In genomic region chr5:141878771-141879759, GRCh38 we compare ENCODE assay signal across 8 cellular contexts. TPM values are rescaled to one million over a fixed set of nuclear protein-coding genes. Genes with fewer than 3 reads are reported as not detected.
DNase-seq lines count a peak whose midpoint lies in the region; ATAC-seq and TF ChIP-seq lines count a peak whose summit lies in the region.

No MANE protein-coding gene starts in this region.

- H3K36me3 ChIP-seq in SK-N-SH (replicated peaks in 1 of 2; ENCODE audit: control insufficient read depth in 1 of 2, insufficient read depth in 2 of 2, low read length in 1 of 2): no peaks in the 10 kb centered on the region

- no peak for TF ChIP-seq EP300 in SK-N-SH (IDR thresholded peaks at IDR 0.05; ENCODE audit: borderline replicate concordance in 1 of 2, low read depth in 1 of 2, low read length in 1 of 2)

- H3K9ac ChIP-seq in SK-N-SH: no peak overlapping the region

- CTCF ChIA-PET in SK-N-SH (lab: Yijun Ruan, JAX): interaction anchor here (0.6 to 10.4 kb wide), 78 partner anchors 10 to 236 kb away, joined by 3 to 451 read pairs (median 6); partner anchors contain the start of genes GNPDA1, PCDH12 and RNF14

- peaks cover 0 to 14% of the 10 kb centered on the region in 2 donors for H3K36me3 Mint-ChIP-seq in activated naive CD4-positive, alpha-beta T cell treated with anti-CD3 and anti-CD28 coated beads, Interleukin-2, amount 50 U/mL, for 72 hours
- no peaks in the 10 kb centered on the region for H3K36me3 Mint-ChIP-seq in glutamatergic neuron (ENCODE audit: unreplicated experiment)

- peak; percentile 95 for TF ChIP-seq RAD21 in SK-N-SH (IDR thresholded peaks at IDR 0.05; ENCODE audit: low read length)

- POLR2A ChIA-PET in SK-N-SH (lab: Yijun Ruan, JAX): interaction anchor here (0.6 to 2.8 kb wide), 11 partner anchors 29 to 196 kb away, joined by 3 to 13 read pairs (median 3); no protein-coding TSS in a partner anchor

- H4K20me1 ChIP-seq in SK-N-SH (ENCODE audit: insufficient read depth): no peaks in the 10 kb centered on the region

- no peak overlapping the region; the same call in 1 of the 2 replicates for H2AFZ ChIP-seq in SK-N-SH (ENCODE audit: low read depth)

- DNase-seq in GM03348 (ENCODE audit: low spot score) (peak; percentile 89), HFF-Myc (ENCODE audit: extremely low read depth, low read depth) (peak; percentile 77), MV-4-11 (lab: John Stamatoyannopoulos, UW) (peak; percentile 88), SK-N-SH (peak; percentile 74), glutamatergic neuron (peak; percentile 84), omental fat pad (ENCODE audit: low spot score) (peak; percentile 91)
- DNase-seq in activated naive CD4-positive, alpha-beta T cell treated with anti-CD3 and anti-CD28 coated beads, Interleukin-2, amount 50 U/mL, for 72 hours (ENCODE audit: low spot score in 2 of 2): peak; percentile 84 to 90

- peak overlapping the region; percentile 86 for H3K4me3 Mint-ChIP-seq in glutamatergic neuron (ENCODE audit: unreplicated experiment)

- H3K79me2 ChIP-seq in SK-N-SH (ENCODE audit: insufficient read depth): no peaks in the 10 kb centered on the region

- peak; percentile 88 to 94 for ATAC-seq in activated naive CD4-positive, alpha-beta T cell treated with anti-CD3 and anti-CD28 coated beads, Interleukin-2, amount 50 U/mL, for 72 hours
- ATAC-seq in omental fat pad (ENCODE audit: low FRiP score): peak; percentile 83

- H3K27me3 ChIP-seq in SK-N-SH (ENCODE audit: insufficient read depth): peaks cover 80% of the 10 kb centered on the region

- WGBS in SK-N-SH (ENCODE audit: low lambda C conversion rate): under 1% methylated on average over 28 of the region's 41 CpGs

- H3K9me3 Mint-ChIP-seq in activated naive CD4-positive, alpha-beta T cell treated with anti-CD3 and anti-CD28 coated beads, Interleukin-2, amount 50 U/mL, for 72 hours: no peaks in the 10 kb centered on the region
- H3K9me3 Mint-ChIP-seq in glutamatergic neuron (ENCODE audit: unreplicated experiment): peaks cover 12% of the 10 kb centered on the region

- H3K9me3 ChIP-seq in SK-N-SH: no peaks in the 10 kb centered on the region

- TF ChIP-seq CTCF in HFF-Myc (IDR thresholded peaks at IDR 0.05; ENCODE audit: low read depth, low read length, missing control alignments): peak; percentile 98
- peak; percentile 96 for TF ChIP-seq CTCF in SK-N-SH (IDR thresholded peaks at IDR 0.05)
- TF ChIP-seq CTCF in glutamatergic neuron (IDR thresholded peaks at IDR 0.05; ENCODE audit: partially characterized antibody, unreplicated experiment): peak; percentile 90
- TF ChIP-seq CTCF in omental fat pad (IDR thresholded peaks at IDR 0.05): peak in 2 of 3 donors; percentile 40 to 72

- H3K4me3 ChIP-seq in HFF-Myc (replicated peaks; ENCODE audit: low read depth, low read length) (peak overlapping the region; percentile 19), SK-N-SH (ENCODE audit: low read depth in 2 of 2, low read length in 1 of 2) (peak overlapping the region; percentile 55 to 63)

- H3F3A ChIP-seq in SK-N-SH (replicated peaks; ENCODE audit: insufficient read depth): no peaks in the 10 kb centered on the region

- H3K4me2 ChIP-seq in SK-N-SH: peak overlapping the region; percentile 96

- H3K4me1 Mint-ChIP-seq in glutamatergic neuron (ENCODE audit: low read depth, unreplicated experiment): peaks cover 26% of the 10 kb centered on the region

- H3K27ac Mint-ChIP-seq in activated naive CD4-positive, alpha-beta T cell treated with anti-CD3 and anti-CD28 coated beads, Interleukin-2, amount 50 U/mL, for 72 hours: no peak overlapping the region
- no peak overlapping the region for H3K27ac Mint-ChIP-seq in glutamatergic neuron (ENCODE audit: unreplicated experiment)

- H3K9me2 ChIP-seq in SK-N-SH: no peaks in the 10 kb centered on the region

- no peak overlapping the region; a peak in 1 of 4 replicates for H3K27ac ChIP-seq in SK-N-SH (ENCODE audit: low read depth in 2 of 2, low read length in 1 of 2)
- H3K27ac ChIP-seq in temporal lobe (ENCODE audit: low read depth, low read length): peak overlapping the region; percentile 99

- H3K4me1 ChIP-seq in SK-N-SH (ENCODE audit: control insufficient read depth in 1 of 2, insufficient read depth in 2 of 2, low read depth in 1 of 2, low read length in 1 of 2): peaks cover 4 to 69% of the 10 kb centered on the region in 2 experiments; a peak in 2 of 4 replicates

- H3K27me3 Mint-ChIP-seq in glutamatergic neuron (ENCODE audit: unreplicated experiment): peaks cover 16% of the 10 kb centered on the region

TF ChIP-seq in SK-N-SH, 30 proteins besides CTCF, POLR2A, EP300 and RAD21 (continues in another document):
- TF ChIP-seq USF2 (IDR thresholded peaks at IDR 0.05; ENCODE audit: borderline replicate concordance, low read depth, low read length) (no peak), RCOR1 (IDR thresholded peaks at IDR 0.05; ENCODE audit: low read length) (peak; percentile 19; the same call in 1 of the 2 replicates), EZH2phosphoT487 (IDR thresholded peaks at IDR 0.05; ENCODE audit: borderline replicate concordance, low read depth) (no peak), NFIC (IDR thresholded peaks at IDR 0.05; ENCODE audit: borderline replicate concordance) (no peak), ZBTB33 (IDR thresholded peaks at IDR 0.05; ENCODE audit: borderline replicate concordance, low read depth) (no peak), RFX5 (IDR thresholded peaks at IDR 0.05; ENCODE audit: low read length) (no peak), SMC3 (IDR thresholded peaks at IDR 0.05; ENCODE audit: low read depth, low read length) (peak; percentile 92), MEF2A (IDR thresholded peaks at IDR 0.05; ENCODE audit: borderline replicate concordance, low read depth) (no peak), TAF1 (IDR thresholded peaks at IDR 0.05; ENCODE audit: borderline replicate concordance, low read depth, low read length) (no peak), FOXJ3 (CRISPR knock-in tag; IDR thresholded peaks at IDR 0.05) (no peak), SIN3A (IDR thresholded peaks at IDR 0.05; ENCODE audit: borderline replicate concordance, low read depth, low read length) (no peak), FOXM1 (IDR thresholded peaks at IDR 0.05; ENCODE audit: low read depth) (no peak), NRF1 (IDR thresholded peaks at IDR 0.05; ENCODE audit: low read depth, low read length) (peak; percentile 36; the same call in 1 of the 2 replicates), ELF1 (IDR thresholded peaks at IDR 0.05) (no peak), YY1 (IDR thresholded peaks at IDR 0.05; ENCODE audit: low read depth) (no peak)

RNA-seq across cellular contexts. Expression of gene PCDH1, which starts 0.9 kb away (rescaled TPM):
- polyA plus RNA-seq in SK-N-SH (2012; rRNA removed): 0.08 and 0.10 TPM in 2 replicates
- 0.06 and 0.13 TPM in 2 replicates for polyA plus RNA-seq in SK-N-SH (2012; cell fraction: cytosol; rRNA removed)
- polyA plus RNA-seq in SK-N-SH (2012; cell fraction: nucleus; rRNA removed): 0.05 and 0.31 TPM in 2 replicates
- under 1 TPM in 1 of 2 donors, not detected in 1; 0.56 TPM for total RNA-seq in activated naive CD4-positive, alpha-beta T cell treated with anti-CD3 and anti-CD28 coated beads, Interleukin-2, amount 50 U/mL, for 72 hours
- total RNA-seq in glutamatergic neuron (ENCODE audit: unreplicated experiment): 7.9 TPM
- 100 to 1,000 TPM in 1 of 4 donors, 10 to 100 TPM in 3; 10.6 to 148 (median 50.6) TPM for total RNA-seq in omental fat pad
- total RNA-seq in temporal lobe: 49.2 TPM

RNA-seq across cellular contexts. Expression of gene DELE1, which starts 44.6 kb away (rescaled TPM):
- polyA plus RNA-seq in SK-N-SH (2012; rRNA removed): 60.3 and 78.8 TPM in 2 replicates
- 33.5 and 40.3 TPM in 2 replicates for polyA plus RNA-seq in SK-N-SH (2012; cell fraction: cytosol; rRNA removed)
- polyA plus RNA-seq in SK-N-SH (2012; cell fraction: nucleus; rRNA removed): 245 and 251 TPM in 2 replicates
- 100 to 1,000 TPM in 1 of 2 donors, 10 to 100 TPM in 1; 69.7 to 101 TPM for total RNA-seq in activated naive CD4-positive, alpha-beta T cell treated with anti-CD3 and anti-CD28 coated beads, Interleukin-2, amount 50 U/mL, for 72 hours
- total RNA-seq in glutamatergic neuron (ENCODE audit: unreplicated experiment) (108 TPM), omental fat pad (10 to 100 TPM; 57.3 to 87.5 (median 61.0) TPM), temporal lobe (34.4 TPM)
